ENCODE assay signal across 17 cellular contexts in genomic region chr3:151974067-151974466, GRCh38.
A peak's percentile ranks its signal among the peaks of the same experiment; 100 is the strongest.
DNase-seq lines count a peak whose midpoint lies in the region; ATAC-seq, FAIRE-seq and TF ChIP-seq lines count a peak whose summit lies in the region.
"Had no signal": no experiment of that assay in that cellular context is flagged by ENCODE, and none has a peak within 500 bp of the region (broad histone marks: within the 10 kb centered on the region; RNA-seq: fewer than 3 reads in every experiment).

No MANE protein-coding gene starts in this region.

- peak; percentile 48 for DNase-seq in GM03348 (ENCODE audit: low spot score)
- DNase-seq in NCI-H524 treated with DMSO at 0.1 percent for 48 hours (lab: John Stamatoyannopoulos, UW), result peak; percentile 97
- peak; percentile 70 for DNase-seq in endothelial cell of umbilical vein (ENCODE audit: low read depth, low spot score)
- peak; percentile 21 to 59 for DNase-seq in trophoblast cell
- no peak for DNase-seq in NCI-H446 (lab: John Stamatoyannopoulos, UW)
- no peak for DNase-seq in CD8-positive, alpha-beta T cell
- DNase-seq in MM.1S, result no peak
- no peak for DNase-seq in OCI-LY7 (ENCODE audit: low spot score)
- DNase-seq: activated CD4-positive, alpha-beta T cell treated with anti-CD3 and anti-CD28 coated beads, Interleukin-2, amount 10 ng/mL, durations not matched to agents 7 days and 5 days; activated T-cell treated with anti-CD3 and anti-CD28 coated beads, Interleukin-2, amount 50 U/mL, for 72 hours; anterior cingulate cortex; effector CD8-positive, alpha-beta T cell; heart right ventricle; NCI-H1092 treated with DMSO at 0.1 percent for 48 hours; NCI-H345; Peyer's patch had no signal

- H3K27me3 Mint-ChIP-seq in CD8-positive, alpha-beta T cell (ENCODE audit: low read depth), result no peaks in the 10 kb centered on the region

- no peaks in the 10 kb centered on the region for H3K9me1 ChIP-seq in endothelial cell of umbilical vein (replicated peaks; ENCODE audit: control insufficient read depth, extremely low read depth, insufficient read depth, low read length)

- no peak overlapping the region for H3K9ac ChIP-seq in endothelial cell of umbilical vein (replicated peaks; ENCODE audit: extremely low read depth, insufficient read depth, low read length)
- no peak overlapping the region for H3K9ac ChIP-seq in trophoblast cell (ENCODE audit: low read length)
- H3K9ac ChIP-seq in MM.1S (ENCODE audit: low read length), result no peak overlapping the region

- no peaks in the 10 kb centered on the region for H3K36me3 ChIP-seq in endothelial cell of umbilical vein (ENCODE audit: control insufficient read depth in 2 of 2, extremely low read depth in 1 of 2, insufficient read depth in 2 of 2, low read length in 2 of 2)
- no peaks in the 10 kb centered on the region for H3K36me3 ChIP-seq in trophoblast cell (ENCODE audit: control insufficient read depth in 1 of 2, insufficient read depth in 2 of 2, low read length in 2 of 2)
- no peaks in the 10 kb centered on the region for H3K36me3 ChIP-seq in CD8-positive, alpha-beta T cell (ENCODE audit: insufficient read depth, low read length)
- no peaks in the 10 kb centered on the region for H3K36me3 ChIP-seq in MM.1S (replicated peaks; ENCODE audit: insufficient read depth, low read length)
- H3K36me3 ChIP-seq in OCI-LY7 (ENCODE audit: insufficient read depth, low read length), result no peaks in the 10 kb centered on the region
- H3K36me3 ChIP-seq: heart right ventricle, Peyer's patch had no signal

- FAIRE-seq in endothelial cell of umbilical vein (lab: Jason Lieb, UNC), result no peak

- TF ChIP-seq POLR2A in endothelial cell of umbilical vein (IDR thresholded peaks at IDR 0.05; ENCODE audit: low read depth, low read length), result no peak

- H4K20me1 ChIP-seq in endothelial cell of umbilical vein (replicated peaks; ENCODE audit: control insufficient read depth, extremely low read depth, insufficient read depth, low read length) (no peaks in the 10 kb centered on the region), MM.1S (ENCODE audit: insufficient read depth, low read length) (no peaks in the 10 kb centered on the region), OCI-LY7 (ENCODE audit: insufficient read depth, low read length) (no peaks in the 10 kb centered on the region)

- no peak overlapping the region for H3K23ac ChIP-seq in trophoblast cell (ENCODE audit: low read length)

- H3K27ac Mint-ChIP-seq in CD8-positive, alpha-beta T cell, result no peak overlapping the region
- H3K27ac Mint-ChIP-seq: activated CD4-positive, alpha-beta T cell treated with anti-CD3 and anti-CD28 coated beads, Interleukin-2, amount 10 ng/mL, durations not matched to agents 7 days and 5 days; activated T-cell treated with anti-CD3 and anti-CD28 coated beads, Interleukin-2, amount 50 U/mL, for 72 hours had no signal

- H3K9me2 ChIP-seq in MM.1S (replicated peaks; ENCODE audit: insufficient read depth, low read length) (no peaks in the 10 kb centered on the region), OCI-LY7 (ENCODE audit: insufficient read depth, low read length) (no peaks in the 10 kb centered on the region)

- H3K79me2 ChIP-seq in endothelial cell of umbilical vein (ENCODE audit: control insufficient read depth, insufficient read depth, low read length) (no peaks in the 10 kb centered on the region), trophoblast cell (ENCODE audit: control insufficient read depth, insufficient read depth, low read length, poor library complexity) (no peaks in the 10 kb centered on the region), MM.1S (ENCODE audit: low read length) (no peaks in the 10 kb centered on the region), OCI-LY7 (ENCODE audit: insufficient read depth, low read depth, low read length) (no peaks in the 10 kb centered on the region)

- H3K4me1 ChIP-seq in endothelial cell of umbilical vein (ENCODE audit: control insufficient read depth, extremely low read depth, insufficient read depth, low read length) (peaks cover 32% of the 10 kb centered on the region), trophoblast cell (ENCODE audit: control insufficient read depth in 1 of 2, insufficient read depth in 2 of 2, low read length in 2 of 2) (peaks cover 0 to 3% of the 10 kb centered on the region in 2 experiments), MM.1S (ENCODE audit: low read length) (no peaks in the 10 kb centered on the region), OCI-LY7 (ENCODE audit: insufficient read depth, low read length, poor library complexity, severe bottlenecking) (no peaks in the 10 kb centered on the region)
- H3K4me1 ChIP-seq in CD8-positive, alpha-beta T cell (ENCODE audit: insufficient read depth, low read length), result no peaks in the 10 kb centered on the region
- H3K4me1 ChIP-seq: Peyer's patch had no signal

- H3K4me3 ChIP-seq in endothelial cell of umbilical vein (replicated peaks in 1 of 3; ENCODE audit: insufficient read depth in 1 of 3, low read depth in 1 of 3, low read length in 3 of 3) (no peak overlapping the region), trophoblast cell (ENCODE audit: low read depth, low read length) (no peak overlapping the region), MM.1S (ENCODE audit: low read length) (no peak overlapping the region), OCI-LY7 (ENCODE audit: low read depth, low read length, poor library complexity, severe bottlenecking) (no peak overlapping the region)
- H3K4me3 ChIP-seq in CD8-positive, alpha-beta T cell (ENCODE audit: low read depth, low read length), result no peak overlapping the region
- H3K4me3 ChIP-seq: heart right ventricle, Peyer's patch had no signal

- peaks cover 3% of the 10 kb centered on the region for H3K9me3 Mint-ChIP-seq in CD8-positive, alpha-beta T cell
- H3K9me3 Mint-ChIP-seq: activated T-cell treated with anti-CD3 and anti-CD28 coated beads, Interleukin-2, amount 50 U/mL, for 72 hours had no signal

- H2BK120ac ChIP-seq in trophoblast cell (ENCODE audit: insufficient read depth, low read length, poor library complexity), result no peak overlapping the region

- ATAC-seq in CD8-positive, alpha-beta T cell, result no peak
- ATAC-seq: activated T-cell treated with anti-CD3 and anti-CD28 coated beads, Interleukin-2, amount 50 U/mL, for 72 hours; heart right ventricle; left lobe of liver had no signal

- no peak overlapping the region for H2BK12ac ChIP-seq in trophoblast cell (ENCODE audit: low read length)

- no TSS peak for BruUV-seq in endothelial cell of umbilical vein (replicated peaks; lab: Mats Ljungman, UMichigan)
- BruUV-seq in OCI-LY7 (replicated peaks; lab: Mats Ljungman, UMichigan), result no TSS peak

- H3K27me3 ChIP-seq in endothelial cell of umbilical vein (ENCODE audit: control insufficient read depth in 2 of 2, insufficient read depth in 2 of 2, low read length in 2 of 2), result no peaks in the 10 kb centered on the region
- H3K27me3 ChIP-seq in trophoblast cell (ENCODE audit: insufficient read depth, low read length), result no peaks in the 10 kb centered on the region
- H3K27me3 ChIP-seq in CD8-positive, alpha-beta T cell (ENCODE audit: insufficient read depth, low read length), result no peaks in the 10 kb centered on the region
- no peaks in the 10 kb centered on the region for H3K27me3 ChIP-seq in MM.1S (replicated peaks; ENCODE audit: insufficient read depth, low read length)
- H3K27me3 ChIP-seq: heart right ventricle, Peyer's patch had no signal

- WGBS in trophoblast cell (ENCODE audit: extremely low coverage, insufficient coverage, insufficient read length), result no CpG with 5 or more reads among the region's 3 CpGs

- no peak overlapping the region for H2AK5ac ChIP-seq in trophoblast cell (ENCODE audit: low read length)

- H3K36me3 Mint-ChIP-seq in CD8-positive, alpha-beta T cell, result no peaks in the 10 kb centered on the region

- H3K4me2 ChIP-seq in endothelial cell of umbilical vein (ENCODE audit: insufficient read depth, low read length) (peak overlapping the region; percentile 10), trophoblast cell (ENCODE audit: low read length) (no peak overlapping the region), MM.1S (ENCODE audit: low read depth, low read length) (no peak overlapping the region), OCI-LY7 (ENCODE audit: low read length) (no peak overlapping the region)

- H3K79me1 ChIP-seq in trophoblast cell (ENCODE audit: low read length), result peaks cover 6% of the 10 kb centered on the region

- POLR2A ChIA-PET in endothelial cell of umbilical vein (lab: Charles Lee) (no interaction called here), OCI-LY7 (lab: Charles Lee) (no interaction called here)
- POLR2A ChIA-PET in CD8-positive, alpha-beta T cell (lab: Charles Lee), result no interaction called here

- intact Hi-C loops in endothelial cell of umbilical vein (cut with micrococcal nuclease) (no loop called here), OCI-LY7 (cut with micrococcal nuclease; ENCODE audit: unreplicated experiment) (no loop called here)
- intact Hi-C loops in CD8-positive, alpha-beta T cell (cut with DNase I, micrococcal nuclease), result no loop called here

- no peak overlapping the region for H3K14ac ChIP-seq in trophoblast cell (ENCODE audit: low read length)

- H4K12ac ChIP-seq in trophoblast cell (ENCODE audit: low read depth, low read length), result no peak overlapping the region

- CTCF ChIA-PET in endothelial cell of umbilical vein (lab: Charles Lee) (interaction anchor here (0.8 to 1.0 kb wide), 3 partner anchors 31 to 498 kb away, joined by 3 read pairs; no protein-coding TSS in a partner anchor), OCI-LY7 (lab: Charles Lee; ENCODE audit: unreplicated experiment) (no interaction called here)
- CTCF ChIA-PET in CD8-positive, alpha-beta T cell (lab: Charles Lee), result no interaction called here

- H3K27ac ChIP-seq in endothelial cell of umbilical vein (ENCODE audit: insufficient read depth, low read depth, low read length), result peak overlapping the region; percentile 90
- H3K27ac ChIP-seq in trophoblast cell (ENCODE audit: low read depth, low read length), result no peak overlapping the region
- H3K27ac ChIP-seq in CD8-positive, alpha-beta T cell (ENCODE audit: low read depth, low read length), result no peak overlapping the region
- no peak overlapping the region for H3K27ac ChIP-seq in MM.1S (ENCODE audit: low read length)
- H3K27ac ChIP-seq in OCI-LY7 (ENCODE audit: low read depth, low read length, poor library complexity, severe bottlenecking), result no peak overlapping the region
- H3K27ac ChIP-seq: heart right ventricle, Peyer's patch had no signal

- no peak overlapping the region for H3K4me3 Mint-ChIP-seq in CD8-positive, alpha-beta T cell
- H3K4me3 Mint-ChIP-seq: activated CD4-positive, alpha-beta T cell treated with anti-CD3 and anti-CD28 coated beads, Interleukin-2, amount 10 ng/mL, durations not matched to agents 7 days and 5 days; activated T-cell treated with anti-CD3 and anti-CD28 coated beads, Interleukin-2, amount 50 U/mL, for 72 hours had no signal

- H4K8ac ChIP-seq in trophoblast cell (ENCODE audit: low read depth, low read length), result no peak overlapping the region

- TF ChIP-seq CTCF in endothelial cell of umbilical vein (IDR thresholded peaks at IDR 0.05; ENCODE audit: extremely low read depth in 1 of 2, insufficient read depth in 1 of 2, low read depth in 1 of 2, low read length in 2 of 2), result no peak
- no peak for TF ChIP-seq CTCF in CD8-positive, alpha-beta T cell (IDR thresholded peaks at IDR 0.05)
- TF ChIP-seq CTCF in MM.1S (IDR thresholded peaks at IDR 0.05; ENCODE audit: low read length), result no peak
- TF ChIP-seq CTCF in OCI-LY7 (conservative IDR thresholded peaks at IDR 0.05; ENCODE audit: low read length), result no peak

- H4K91ac ChIP-seq in trophoblast cell (ENCODE audit: low read depth, low read length), result no peak overlapping the region

- H2BK5ac ChIP-seq in trophoblast cell (ENCODE audit: low read depth, low read length, poor library complexity), result no peak overlapping the region

- peaks cover 4% of the 10 kb centered on the region for H3K4me1 Mint-ChIP-seq in CD8-positive, alpha-beta T cell (ENCODE audit: low read depth)
- H3K4me1 Mint-ChIP-seq: activated CD4-positive, alpha-beta T cell treated with anti-CD3 and anti-CD28 coated beads, Interleukin-2, amount 10 ng/mL, durations not matched to agents 7 days and 5 days had no signal

- H3F3A ChIP-seq in MM.1S (ENCODE audit: insufficient read depth, low read length), result no peaks in the 10 kb centered on the region

- H3K18ac ChIP-seq in trophoblast cell (ENCODE audit: low read length), result no peak overlapping the region

- dilution Hi-C loops in endothelial cell of umbilical vein (cut with MboI; ENCODE audit: extremely low pct_ligation_motif_present, low sequenced_read_pairs), result no loop called here

- H3K4ac ChIP-seq in trophoblast cell (ENCODE audit: low read depth, low read length), result no peak overlapping the region

- no peak overlapping the region for H2AFZ ChIP-seq in endothelial cell of umbilical vein (ENCODE audit: low read depth, low read length)
- no peak overlapping the region for H2AFZ ChIP-seq in trophoblast cell (ENCODE audit: insufficient read depth, low read length, poor library complexity)
- no peak overlapping the region for H2AFZ ChIP-seq in MM.1S (ENCODE audit: low read length)
- no peak overlapping the region for H2AFZ ChIP-seq in OCI-LY7 (ENCODE audit: low read length)

- H3K9me3 ChIP-seq in endothelial cell of umbilical vein (replicated peaks; ENCODE audit: control insufficient read depth, insufficient read depth, low read length), result no peaks in the 10 kb centered on the region
- no peaks in the 10 kb centered on the region for H3K9me3 ChIP-seq in trophoblast cell (ENCODE audit: insufficient read depth, low read depth, low read length)
- no peaks in the 10 kb centered on the region for H3K9me3 ChIP-seq in CD8-positive, alpha-beta T cell (ENCODE audit: low read length)
- no peaks in the 10 kb centered on the region for H3K9me3 ChIP-seq in MM.1S (replicated peaks; ENCODE audit: insufficient read depth, low read length)
- H3K9me3 ChIP-seq in OCI-LY7 (ENCODE audit: low read length), result no peaks in the 10 kb centered on the region
- H3K9me3 ChIP-seq: heart right ventricle, Peyer's patch had no signal

Comparison
In these comparisons a context has a peak if more than half of its experiments do, and no peak if none do; other contexts are left out.
1. DNase-seq: peak in GM03348 (single experiment), NCI-H524 treated with DMSO at 0.1 percent for 48 hours (single experiment), endothelial cell of umbilical vein (single experiment) and trophoblast cell (2 of 2); none in NCI-H446 (0 of 2), CD8-positive, alpha-beta T cell (0 of 7), MM.1S (single experiment) and OCI-LY7 (single experiment).